In genomic region chr1:26784023-26784871, GRCh38 we compare ENCODE assay signal across 9 cellular contexts. TPM values are rescaled to one million over a fixed set of nuclear protein-coding genes. Genes with fewer than 3 reads are reported as not detected.
DNase-seq lines count a peak whose midpoint lies in the region; ATAC-seq and TF ChIP-seq lines count a peak whose summit lies in the region.
"Had no signal": no experiment of that assay in that cellular context is flagged by ENCODE, and none has a peak within 500 bp of the region (broad histone marks: within the 10 kb centered on the region; RNA-seq: fewer than 3 reads in every experiment).

No MANE protein-coding gene starts in this region.

- H3K79me2 ChIP-seq in mammary epithelial cell (ENCODE audit: insufficient read depth, low read length) (peaks cover 20% of the 10 kb centered on the region), trophoblast cell (ENCODE audit: control insufficient read depth, insufficient read depth, low read length, poor library complexity) (peaks cover 9% of the 10 kb centered on the region)

- dilution Hi-C loops in mammary epithelial cell (cut with HindIII; ENCODE audit: low sequenced_read_pairs), result no loop called here

- H3K27me3 ChIP-seq in mammary epithelial cell (ENCODE audit: insufficient read depth, low read length), result no peaks in the 10 kb centered on the region
- H3K27me3 ChIP-seq in trophoblast cell (ENCODE audit: insufficient read depth, low read length), result no peaks in the 10 kb centered on the region

- H3K36me3 ChIP-seq in mammary epithelial cell (ENCODE audit: insufficient read depth, low read length), result peaks cover 23% of the 10 kb centered on the region
- H3K36me3 ChIP-seq in trophoblast cell (ENCODE audit: control insufficient read depth in 1 of 2, insufficient read depth in 2 of 2, low read length in 2 of 2), result peaks cover 18 to 28% of the 10 kb centered on the region in 2 experiments

- no peak overlapping the region for H4K8ac ChIP-seq in trophoblast cell (ENCODE audit: low read depth, low read length)

- TF ChIP-seq CTCF in MCF 10A (IDR thresholded peaks at IDR 0.05; ENCODE audit: unreplicated experiment), result no peak
- no peak for TF ChIP-seq CTCF in mammary epithelial cell (conservative IDR thresholded peaks at IDR 0.05 in 1 of 2, IDR thresholded peaks at IDR 0.05 in 1 of 2; ENCODE audit: extremely low read depth in 1 of 2, insufficient read depth in 1 of 2, low read depth in 1 of 2, low read length in 2 of 2)

- H2BK12ac ChIP-seq in trophoblast cell (ENCODE audit: low read length), result no peak overlapping the region

- no peaks in the 10 kb centered on the region for H3K27me3 Mint-ChIP-seq in MCF 10A (ENCODE audit: insufficient read depth, unreplicated experiment)
- no peaks in the 10 kb centered on the region for H3K27me3 Mint-ChIP-seq in effector memory CD8-positive, alpha-beta T cell
- H3K27me3 Mint-ChIP-seq: activated naive CD8-positive, alpha-beta T cell treated with anti-CD3 and anti-CD28 coated beads, Interleukin-2, amount 10 ng/mL, durations not matched to agents 7 days and 5 days had no signal

- CTCF ChIA-PET in MCF 10A (lab: Yijun Ruan, JAX), result interaction anchor here (0.6 to 1.6 kb wide), 3 partner anchors 38 to 179 kb away, joined by 3 to 5 read pairs (median 3); no protein-coding TSS in a partner anchor
- CTCF ChIA-PET in mammary epithelial cell (lab: Charles Lee; ENCODE audit: low non-redundant PET), result no interaction called here

- intact Hi-C loops in MCF 10A (cut with micrococcal nuclease) (no loop called here), mammary epithelial cell (cut with micrococcal nuclease) (no loop called here)

- H3K79me1 ChIP-seq in trophoblast cell (ENCODE audit: low read length), result peaks cover 23% of the 10 kb centered on the region

- BruUV-seq in MCF 10A (replicated peaks; lab: Mats Ljungman, UMichigan), result no TSS peak
- no TSS peak for BruUV-seq in mammary epithelial cell (replicated peaks; lab: Mats Ljungman, UMichigan)

- in situ Hi-C loops in mammary epithelial cell (cut with MboI; ENCODE audit: low sequenced_read_pairs in 2 of 2), result no loop called here

- H3K4me1 Mint-ChIP-seq in MCF 10A (ENCODE audit: insufficient read depth, unreplicated experiment), result peaks cover 49% of the 10 kb centered on the region
- H3K4me1 Mint-ChIP-seq in effector memory CD8-positive, alpha-beta T cell (ENCODE audit: low read depth in 2 of 2), result peaks cover 64 to 68% of the 10 kb centered on the region in 2 donors

- H3K27ac ChIP-seq in mammary epithelial cell (ENCODE audit: insufficient read depth, low read depth, low read length) (no peak overlapping the region), trophoblast cell (ENCODE audit: low read depth, low read length) (no peak overlapping the region)

- no peak overlapping the region for H4K12ac ChIP-seq in trophoblast cell (ENCODE audit: low read depth, low read length)

- H2BK5ac ChIP-seq in trophoblast cell (ENCODE audit: low read depth, low read length, poor library complexity), result no peak overlapping the region

- H3K27ac Mint-ChIP-seq in MCF 10A (ENCODE audit: low read depth, unreplicated experiment), result no peak overlapping the region
- H3K27ac Mint-ChIP-seq in effector memory CD8-positive, alpha-beta T cell, result no peak overlapping the region

- ATAC-seq in effector memory CD8-positive, alpha-beta T cell (replicated peaks), result no peak
- no peak for ATAC-seq in HG03108 (IDR thresholded peaks at IDR 0.05; ENCODE audit: unreplicated experiment)

- H3K4me2 ChIP-seq in mammary epithelial cell (ENCODE audit: insufficient read depth, low read depth, low read length) (no peak overlapping the region), trophoblast cell (ENCODE audit: low read length) (no peak overlapping the region)

- H3K14ac ChIP-seq in trophoblast cell (ENCODE audit: low read length), result no peak overlapping the region

- POLR2A ChIA-PET in MCF 10A (lab: Yijun Ruan, JAX), result interaction anchor here (0.7 to 3.2 kb wide), 8 partner anchors 12 to 116 kb away, joined by 3 to 12 read pairs (median 4); partner anchors contain the start of gene GPATCH3

- H3K4me3 Mint-ChIP-seq in MCF 10A (ENCODE audit: unreplicated experiment), result no peak overlapping the region
- no peak overlapping the region for H3K4me3 Mint-ChIP-seq in effector memory CD8-positive, alpha-beta T cell

- no peak overlapping the region for H3K4ac ChIP-seq in trophoblast cell (ENCODE audit: low read depth, low read length)

- peak; percentile 75 for DNase-seq in MCF 10A (ENCODE audit: unreplicated experiment)
- DNase-seq in mammary epithelial cell, result no peak
- peak; percentile 35 for DNase-seq in SKM-1 treated with dmso at 0.1 percent for 144 hours (lab: John Stamatoyannopoulos, UW; ENCODE audit: unreplicated experiment)
- DNase-seq in foreskin melanocyte, result peak; percentile 24
- DNase-seq in trophoblast cell, result peak; percentile 87 to 95
- no peak for DNase-seq in effector memory CD8-positive, alpha-beta T cell
- DNase-seq in OCI-M2 (lab: John Stamatoyannopoulos, UW; ENCODE audit: unreplicated experiment), result no peak
- DNase-seq: activated naive CD8-positive, alpha-beta T cell treated with anti-CD3 and anti-CD28 coated beads, Interleukin-2, amount 10 ng/mL, durations not matched to agents 7 days and 5 days had no signal

- peaks cover 43% of the 10 kb centered on the region for H3K36me3 Mint-ChIP-seq in MCF 10A (ENCODE audit: insufficient read depth, unreplicated experiment)
- peaks cover 63% of the 10 kb centered on the region for H3K36me3 Mint-ChIP-seq in effector memory CD8-positive, alpha-beta T cell (ENCODE audit: insufficient read depth)

- H3K4me3 ChIP-seq in mammary epithelial cell (replicated peaks in 1 of 3; ENCODE audit: insufficient read depth in 1 of 3, low read depth in 2 of 3, low read length in 3 of 3) (no peak overlapping the region), trophoblast cell (ENCODE audit: low read depth, low read length) (no peak overlapping the region)

- no peaks in the 10 kb centered on the region for H4K20me1 ChIP-seq in mammary epithelial cell (ENCODE audit: insufficient read depth, low read length)

- no peak overlapping the region for H3K18ac ChIP-seq in trophoblast cell (ENCODE audit: low read length)

- H3K9me3 Mint-ChIP-seq in MCF 10A (ENCODE audit: unreplicated experiment), result no peaks in the 10 kb centered on the region
- no peaks in the 10 kb centered on the region for H3K9me3 Mint-ChIP-seq in effector memory CD8-positive, alpha-beta T cell
- H3K9me3 Mint-ChIP-seq: activated naive CD8-positive, alpha-beta T cell treated with anti-CD3 and anti-CD28 coated beads, Interleukin-2, amount 10 ng/mL, durations not matched to agents 7 days and 5 days had no signal

- H2BK120ac ChIP-seq in trophoblast cell (ENCODE audit: insufficient read depth, low read length, poor library complexity), result no peak overlapping the region

- no peak overlapping the region for H3K23ac ChIP-seq in trophoblast cell (ENCODE audit: low read length)

- WGBS in mammary epithelial cell (ENCODE audit: low coverage, missing lambda C conversion rate), result 95% methylated on average over 2 of the region's 2 CpGs
- no CpG with 5 or more reads among the region's 2 CpGs for WGBS in trophoblast cell (ENCODE audit: extremely low coverage, insufficient coverage, insufficient read length)

- H3K9ac ChIP-seq in mammary epithelial cell (ENCODE audit: insufficient read depth, low read length) (no peak overlapping the region), trophoblast cell (ENCODE audit: low read length) (no peak overlapping the region)

- peaks cover 26% of the 10 kb centered on the region for H3K4me1 ChIP-seq in mammary epithelial cell (ENCODE audit: insufficient read depth, low read length)
- peaks cover 26 to 34% of the 10 kb centered on the region in 2 experiments for H3K4me1 ChIP-seq in trophoblast cell (ENCODE audit: control insufficient read depth in 1 of 2, insufficient read depth in 2 of 2, low read length in 2 of 2)

- H3K9me3 ChIP-seq in mammary epithelial cell (replicated peaks; ENCODE audit: insufficient read depth, low read length), result no peaks in the 10 kb centered on the region
- H3K9me3 ChIP-seq in trophoblast cell (ENCODE audit: insufficient read depth, low read depth, low read length), result no peaks in the 10 kb centered on the region

- H4K91ac ChIP-seq in trophoblast cell (ENCODE audit: low read depth, low read length), result no peak overlapping the region

- H2AFZ ChIP-seq in mammary epithelial cell (ENCODE audit: low read depth, low read length) (no peak overlapping the region), trophoblast cell (ENCODE audit: insufficient read depth, low read length, poor library complexity) (no peak overlapping the region)

- no peak overlapping the region for H2AK5ac ChIP-seq in trophoblast cell (ENCODE audit: low read length)

RNA-seq across cellular contexts. Expression of gene PIGV, which starts 3.5 kb away (rescaled TPM):
- 13.3 and 14.7 TPM in 2 replicates for total RNA-seq in MCF 10A (2022)
- 10 to 100 TPM; 18.0 to 19.2 TPM for total RNA-seq in mammary epithelial cell
- 19.1 TPM for polyA plus RNA-seq in mammary epithelial cell
- 10.1 TPM for polyA minus RNA-seq in mammary epithelial cell
- polyA plus RNA-seq in trophoblast cell (2013), result 6.1 and 6.5 TPM in 2 replicates

RNA-seq across cellular contexts. Expression of gene ZDHHC18, which starts 42.2 kb away (rescaled TPM):
- total RNA-seq in MCF 10A (2022), result 14.0 and 15.5 TPM in 2 replicates
- total RNA-seq in mammary epithelial cell, result 10 to 100 TPM; 14.2 to 20.2 TPM
- 24.5 TPM for polyA plus RNA-seq in mammary epithelial cell
- 19.8 TPM for polyA minus RNA-seq in mammary epithelial cell
- 33.2 and 34.4 TPM in 2 replicates for polyA plus RNA-seq in trophoblast cell (2013)

Comparison
In these comparisons a context has a peak if more than half of its experiments do, and no peak if none do; other contexts are left out.
1. DNase-seq: peak in MCF 10A (single experiment), SKM-1 treated with dmso at 0.1 percent for 144 hours (single experiment), foreskin melanocyte (single experiment) and trophoblast cell (2 of 2); none in mammary epithelial cell (single experiment), effector memory CD8-positive, alpha-beta T cell (0 of 3) and OCI-M2 (single experiment).